Comparison of ENCODE assay signal across 15 cellular contexts in genomic region chr4:103948244-103949018, GRCh38.
"Had no signal": no experiment of that assay in that cellular context is flagged by ENCODE, and none has a peak within 500 bp of the region (broad histone marks: within the 10 kb centered on the region; RNA-seq: fewer than 3 reads in every experiment).

No MANE protein-coding gene starts in this region.

- H3K9me3 ChIP-seq: esophagus squamous epithelium, mucosa of descending colon, neutrophil, thyroid gland, vagina had no signal

- H3K4me1 ChIP-seq: esophagus squamous epithelium, thyroid gland, vagina had no signal

- ATAC-seq: left colon; mucosa of descending colon; naive thymus-derived CD4-positive, alpha-beta T cell; stimulated activated naive B cell treated with anti-CD40 and anti-IgM and Interleukin-4, amounts not matched to agents 10 μg/mL and 1 μg/mL and 100 μg/mL, for 72 hours had no signal

- H3K4me1 Mint-ChIP-seq: naive thymus-derived CD4-positive, alpha-beta T cell; stimulated activated naive B cell treated with anti-CD40 and anti-IgM and Interleukin-4, amounts not matched to agents 10 μg/mL and 1 μg/mL and 100 μg/mL, for 72 hours had no signal

- H3K4me3 ChIP-seq: esophagus squamous epithelium, mucosa of descending colon, thyroid gland, vagina had no signal

- H3K36me3 Mint-ChIP-seq: naive thymus-derived CD4-positive, alpha-beta T cell; stimulated activated naive B cell treated with anti-CD40 and anti-IgM and Interleukin-4, amounts not matched to agents 10 μg/mL and 1 μg/mL and 100 μg/mL, for 72 hours had no signal

- H3K4me3 Mint-ChIP-seq: naive thymus-derived CD4-positive, alpha-beta T cell; stimulated activated naive B cell treated with anti-CD40 and anti-IgM and Interleukin-4, amounts not matched to agents 10 μg/mL and 1 μg/mL and 100 μg/mL, for 72 hours had no signal

- H3K27me3 Mint-ChIP-seq: naive thymus-derived CD4-positive, alpha-beta T cell; stimulated activated naive B cell treated with anti-CD40 and anti-IgM and Interleukin-4, amounts not matched to agents 10 μg/mL and 1 μg/mL and 100 μg/mL, for 72 hours had no signal

- H3K27ac ChIP-seq: esophagus squamous epithelium, neutrophil, thyroid gland, vagina had no signal

- DNase-seq: activated naive CD4-positive, alpha-beta T cell treated with Interleukin-2 at 50 U/mL for 16 hours; activated T-cell treated with anti-CD3 and anti-CD28 coated beads for 4 hours; esophagus squamous epithelium; hippocampal formation; left colon; mucosa of descending colon; naive thymus-derived CD4-positive, alpha-beta T cell; posterior cingulate gyrus; retina; stimulated activated CD4-positive, alpha-beta T cell treated with anti-CD3 and anti-CD28 coated beads, Interleukin-15, amount 100 ng/mL, for 24 hours; stimulated activated CD4-positive, alpha-beta T cell treated with anti-CD3 and anti-CD28 coated beads, Interleukin-4, amount 100 ng/mL, for 1 hour; stimulated activated naive B cell treated with anti-CD40 and anti-IgM and Interleukin-4, amounts not matched to agents 10 μg/mL and 1 μg/mL and 100 μg/mL, for 72 hours; thyroid gland had no signal

- H3K27ac Mint-ChIP-seq: naive thymus-derived CD4-positive, alpha-beta T cell; stimulated activated naive B cell treated with anti-CD40 and anti-IgM and Interleukin-4, amounts not matched to agents 10 μg/mL and 1 μg/mL and 100 μg/mL, for 72 hours had no signal

- H3K27me3 ChIP-seq: esophagus squamous epithelium, neutrophil, thyroid gland, vagina had no signal

- H3K36me3 ChIP-seq: esophagus squamous epithelium, neutrophil, thyroid gland, vagina had no signal
